1 cellular context compared by ENCODE assay signal in the genomic region with DNA sequence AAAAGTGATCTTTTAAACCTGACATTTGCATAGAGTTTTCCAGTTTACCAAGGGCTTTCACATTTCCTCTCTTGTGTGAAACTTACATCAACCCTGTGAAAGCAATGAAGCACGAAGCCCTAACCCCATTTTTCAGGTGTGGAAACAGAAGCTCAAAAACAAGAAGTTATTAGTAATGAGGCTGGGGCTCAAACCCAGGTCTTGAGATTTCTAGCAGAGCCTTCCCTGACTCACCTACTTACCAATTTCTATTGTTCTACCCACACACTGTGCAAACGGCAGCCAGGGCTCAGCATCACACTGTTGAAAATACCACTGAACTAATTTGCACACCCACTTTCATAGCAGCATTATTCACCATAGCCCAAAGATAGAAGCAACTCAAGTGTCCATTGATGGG.
TF ChIP-seq lines count a peak whose summit lies in the region.

No MANE protein-coding gene starts in this region.

TF ChIP-seq in GM12878, 131 proteins besides CTCF, POLR2A, EP300 and RAD21 (continued from another document):
- TF ChIP-seq, protein P1, sequence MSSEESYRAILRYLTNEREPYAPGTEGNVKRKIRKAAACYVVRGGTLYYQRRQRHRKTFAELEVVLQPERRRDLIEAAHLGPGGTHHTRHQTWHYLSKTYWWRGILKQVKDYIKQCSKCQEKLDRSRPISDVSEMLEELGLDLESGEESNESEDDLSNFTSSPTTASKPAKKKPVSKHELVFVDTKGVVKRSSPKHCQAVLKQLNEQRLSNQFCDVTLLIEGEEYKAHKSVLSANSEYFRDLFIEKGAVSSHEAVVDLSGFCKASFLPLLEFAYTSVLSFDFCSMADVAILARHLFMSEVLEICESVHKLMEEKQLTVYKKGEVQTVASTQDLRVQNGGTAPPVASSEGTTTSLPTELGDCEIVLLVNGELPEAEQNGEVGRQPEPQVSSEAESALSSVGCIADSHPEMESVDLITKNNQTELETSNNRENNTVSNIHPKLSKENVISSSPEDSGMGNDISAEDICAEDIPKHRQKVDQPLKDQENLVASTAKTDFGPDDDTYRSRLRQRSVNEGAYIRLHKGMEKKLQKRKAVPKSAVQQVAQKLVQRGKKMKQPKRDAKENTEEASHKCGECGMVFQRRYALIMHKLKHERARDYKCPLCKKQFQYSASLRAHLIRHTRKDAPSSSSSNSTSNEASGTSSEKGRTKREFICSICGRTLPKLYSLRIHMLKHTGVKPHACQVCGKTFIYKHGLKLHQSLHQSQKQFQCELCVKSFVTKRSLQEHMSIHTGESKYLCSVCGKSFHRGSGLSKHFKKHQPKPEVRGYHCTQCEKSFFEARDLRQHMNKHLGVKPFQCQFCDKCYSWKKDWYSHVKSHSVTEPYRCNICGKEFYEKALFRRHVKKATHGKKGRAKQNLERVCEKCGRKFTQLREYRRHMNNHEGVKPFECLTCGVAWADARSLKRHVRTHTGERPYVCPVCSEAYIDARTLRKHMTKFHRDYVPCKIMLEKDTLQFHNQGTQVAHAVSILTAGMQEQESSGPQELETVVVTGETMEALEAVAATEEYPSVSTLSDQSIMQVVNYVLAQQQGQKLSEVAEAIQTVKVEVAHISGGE (CRISPR knock-in tag; IDR thresholded peaks at IDR 0.05) = no peak
- no peak for TF ChIP-seq NFXL1 (IDR thresholded peaks at IDR 0.05; ENCODE audit: borderline replicate concordance)
- TF ChIP-seq, protein P2, sequence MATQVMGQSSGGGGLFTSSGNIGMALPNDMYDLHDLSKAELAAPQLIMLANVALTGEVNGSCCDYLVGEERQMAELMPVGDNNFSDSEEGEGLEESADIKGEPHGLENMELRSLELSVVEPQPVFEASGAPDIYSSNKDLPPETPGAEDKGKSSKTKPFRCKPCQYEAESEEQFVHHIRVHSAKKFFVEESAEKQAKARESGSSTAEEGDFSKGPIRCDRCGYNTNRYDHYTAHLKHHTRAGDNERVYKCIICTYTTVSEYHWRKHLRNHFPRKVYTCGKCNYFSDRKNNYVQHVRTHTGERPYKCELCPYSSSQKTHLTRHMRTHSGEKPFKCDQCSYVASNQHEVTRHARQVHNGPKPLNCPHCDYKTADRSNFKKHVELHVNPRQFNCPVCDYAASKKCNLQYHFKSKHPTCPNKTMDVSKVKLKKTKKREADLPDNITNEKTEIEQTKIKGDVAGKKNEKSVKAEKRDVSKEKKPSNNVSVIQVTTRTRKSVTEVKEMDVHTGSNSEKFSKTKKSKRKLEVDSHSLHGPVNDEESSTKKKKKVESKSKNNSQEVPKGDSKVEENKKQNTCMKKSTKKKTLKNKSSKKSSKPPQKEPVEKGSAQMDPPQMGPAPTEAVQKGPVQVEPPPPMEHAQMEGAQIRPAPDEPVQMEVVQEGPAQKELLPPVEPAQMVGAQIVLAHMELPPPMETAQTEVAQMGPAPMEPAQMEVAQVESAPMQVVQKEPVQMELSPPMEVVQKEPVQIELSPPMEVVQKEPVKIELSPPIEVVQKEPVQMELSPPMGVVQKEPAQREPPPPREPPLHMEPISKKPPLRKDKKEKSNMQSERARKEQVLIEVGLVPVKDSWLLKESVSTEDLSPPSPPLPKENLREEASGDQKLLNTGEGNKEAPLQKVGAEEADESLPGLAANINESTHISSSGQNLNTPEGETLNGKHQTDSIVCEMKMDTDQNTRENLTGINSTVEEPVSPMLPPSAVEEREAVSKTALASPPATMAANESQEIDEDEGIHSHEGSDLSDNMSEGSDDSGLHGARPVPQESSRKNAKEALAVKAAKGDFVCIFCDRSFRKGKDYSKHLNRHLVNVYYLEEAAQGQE (IDR thresholded peaks at IDR 0.05; ENCODE audit: low read depth, low read length) = no peak
- TF ChIP-seq, protein P3, sequence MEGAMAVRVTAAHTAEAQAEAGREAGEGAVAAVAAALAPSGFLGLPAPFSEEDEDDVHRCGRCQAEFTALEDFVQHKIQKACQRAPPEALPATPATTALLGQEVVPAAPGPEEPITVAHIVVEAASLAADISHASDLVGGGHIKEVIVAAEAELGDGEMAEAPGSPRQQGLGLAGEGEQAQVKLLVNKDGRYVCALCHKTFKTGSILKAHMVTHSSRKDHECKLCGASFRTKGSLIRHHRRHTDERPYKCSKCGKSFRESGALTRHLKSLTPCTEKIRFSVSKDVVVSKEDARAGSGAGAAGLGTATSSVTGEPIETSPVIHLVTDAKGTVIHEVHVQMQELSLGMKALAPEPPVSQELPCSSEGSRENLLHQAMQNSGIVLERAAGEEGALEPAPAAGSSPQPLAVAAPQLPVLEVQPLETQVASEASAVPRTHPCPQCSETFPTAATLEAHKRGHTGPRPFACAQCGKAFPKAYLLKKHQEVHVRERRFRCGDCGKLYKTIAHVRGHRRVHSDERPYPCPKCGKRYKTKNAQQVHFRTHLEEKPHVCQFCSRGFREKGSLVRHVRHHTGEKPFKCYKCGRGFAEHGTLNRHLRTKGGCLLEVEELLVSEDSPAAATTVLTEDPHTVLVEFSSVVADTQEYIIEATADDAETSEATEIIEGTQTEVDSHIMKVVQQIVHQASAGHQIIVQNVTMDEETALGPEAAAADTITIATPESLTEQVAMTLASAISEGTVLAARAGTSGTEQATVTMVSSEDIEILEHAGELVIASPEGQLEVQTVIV (IDR thresholded peaks at IDR 0.05; ENCODE audit: borderline replicate concordance, partially characterized antibody) = no peak
- no peak for TF ChIP-seq BRCA1 (IDR thresholded peaks at IDR 0.05; ENCODE audit: low read depth, low read length)
- TF ChIP-seq NR2F1 (conservative IDR thresholded peaks at IDR 0.05) = no peak
- no peak for TF ChIP-seq YY1 (IDR thresholded peaks at IDR 0.05; ENCODE audit: low read depth, low read length)
- TF ChIP-seq ASH2L (IDR thresholded peaks at IDR 0.05; ENCODE audit: borderline replicate concordance, low read depth) = no peak
- TF ChIP-seq ZNF207 (IDR thresholded peaks at IDR 0.05; ENCODE audit: borderline replicate concordance) = no peak
- TF ChIP-seq, protein P4, sequence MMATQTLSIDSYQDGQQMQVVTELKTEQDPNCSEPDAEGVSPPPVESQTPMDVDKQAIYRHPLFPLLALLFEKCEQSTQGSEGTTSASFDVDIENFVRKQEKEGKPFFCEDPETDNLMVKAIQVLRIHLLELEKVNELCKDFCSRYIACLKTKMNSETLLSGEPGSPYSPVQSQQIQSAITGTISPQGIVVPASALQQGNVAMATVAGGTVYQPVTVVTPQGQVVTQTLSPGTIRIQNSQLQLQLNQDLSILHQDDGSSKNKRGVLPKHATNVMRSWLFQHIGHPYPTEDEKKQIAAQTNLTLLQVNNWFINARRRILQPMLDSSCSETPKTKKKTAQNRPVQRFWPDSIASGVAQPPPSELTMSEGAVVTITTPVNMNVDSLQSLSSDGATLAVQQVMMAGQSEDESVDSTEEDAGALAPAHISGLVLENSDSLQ (IDR thresholded peaks at IDR 0.05) = no peak
- TF ChIP-seq GATAD2B (conservative IDR thresholded peaks at IDR 0.05; ENCODE audit: low read depth) = no peak
- TF ChIP-seq NBN (IDR thresholded peaks at IDR 0.05) = no peak
- no peak for TF ChIP-seq STAT3 (IDR thresholded peaks at IDR 0.05; ENCODE audit: low read depth, low read length)
- TF ChIP-seq, protein P5, sequence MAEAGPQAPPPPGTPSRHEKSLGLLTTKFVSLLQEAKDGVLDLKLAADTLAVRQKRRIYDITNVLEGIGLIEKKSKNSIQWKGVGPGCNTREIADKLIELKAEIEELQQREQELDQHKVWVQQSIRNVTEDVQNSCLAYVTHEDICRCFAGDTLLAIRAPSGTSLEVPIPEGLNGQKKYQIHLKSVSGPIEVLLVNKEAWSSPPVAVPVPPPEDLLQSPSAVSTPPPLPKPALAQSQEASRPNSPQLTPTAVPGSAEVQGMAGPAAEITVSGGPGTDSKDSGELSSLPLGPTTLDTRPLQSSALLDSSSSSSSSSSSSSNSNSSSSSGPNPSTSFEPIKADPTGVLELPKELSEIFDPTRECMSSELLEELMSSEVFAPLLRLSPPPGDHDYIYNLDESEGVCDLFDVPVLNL (IDR thresholded peaks at IDR 0.05; ENCODE audit: low read depth, low read length) = no peak
- no peak for TF ChIP-seq HDGF (IDR thresholded peaks at IDR 0.05)
- TF ChIP-seq, protein P6, sequence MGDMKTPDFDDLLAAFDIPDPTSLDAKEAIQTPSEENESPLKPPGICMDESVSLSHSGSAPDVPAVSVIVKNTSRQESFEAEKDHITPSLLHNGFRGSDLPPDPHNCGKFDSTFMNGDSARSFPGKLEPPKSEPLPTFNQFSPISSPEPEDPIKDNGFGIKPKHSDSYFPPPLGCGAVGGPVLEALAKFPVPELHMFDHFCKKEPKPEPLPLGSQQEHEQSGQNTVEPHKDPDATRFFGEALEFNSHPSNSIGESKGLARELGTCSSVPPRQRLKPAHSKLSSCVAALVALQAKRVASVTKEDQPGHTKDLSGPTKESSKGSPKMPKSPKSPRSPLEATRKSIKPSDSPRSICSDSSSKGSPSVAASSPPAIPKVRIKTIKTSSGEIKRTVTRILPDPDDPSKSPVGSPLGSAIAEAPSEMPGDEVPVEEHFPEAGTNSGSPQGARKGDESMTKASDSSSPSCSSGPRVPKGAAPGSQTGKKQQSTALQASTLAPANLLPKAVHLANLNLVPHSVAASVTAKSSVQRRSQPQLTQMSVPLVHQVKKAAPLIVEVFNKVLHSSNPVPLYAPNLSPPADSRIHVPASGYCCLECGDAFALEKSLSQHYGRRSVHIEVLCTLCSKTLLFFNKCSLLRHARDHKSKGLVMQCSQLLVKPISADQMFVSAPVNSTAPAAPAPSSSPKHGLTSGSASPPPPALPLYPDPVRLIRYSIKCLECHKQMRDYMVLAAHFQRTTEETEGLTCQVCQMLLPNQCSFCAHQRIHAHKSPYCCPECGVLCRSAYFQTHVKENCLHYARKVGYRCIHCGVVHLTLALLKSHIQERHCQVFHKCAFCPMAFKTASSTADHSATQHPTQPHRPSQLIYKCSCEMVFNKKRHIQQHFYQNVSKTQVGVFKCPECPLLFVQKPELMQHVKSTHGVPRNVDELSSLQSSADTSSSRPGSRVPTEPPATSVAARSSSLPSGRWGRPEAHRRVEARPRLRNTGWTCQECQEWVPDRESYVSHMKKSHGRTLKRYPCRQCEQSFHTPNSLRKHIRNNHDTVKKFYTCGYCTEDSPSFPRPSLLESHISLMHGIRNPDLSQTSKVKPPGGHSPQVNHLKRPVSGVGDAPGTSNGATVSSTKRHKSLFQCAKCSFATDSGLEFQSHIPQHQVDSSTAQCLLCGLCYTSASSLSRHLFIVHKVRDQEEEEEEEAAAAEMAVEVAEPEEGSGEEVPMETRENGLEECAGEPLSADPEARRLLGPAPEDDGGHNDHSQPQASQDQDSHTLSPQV (IDR thresholded peaks at IDR 0.05) = no peak
- TF ChIP-seq, protein P7, sequence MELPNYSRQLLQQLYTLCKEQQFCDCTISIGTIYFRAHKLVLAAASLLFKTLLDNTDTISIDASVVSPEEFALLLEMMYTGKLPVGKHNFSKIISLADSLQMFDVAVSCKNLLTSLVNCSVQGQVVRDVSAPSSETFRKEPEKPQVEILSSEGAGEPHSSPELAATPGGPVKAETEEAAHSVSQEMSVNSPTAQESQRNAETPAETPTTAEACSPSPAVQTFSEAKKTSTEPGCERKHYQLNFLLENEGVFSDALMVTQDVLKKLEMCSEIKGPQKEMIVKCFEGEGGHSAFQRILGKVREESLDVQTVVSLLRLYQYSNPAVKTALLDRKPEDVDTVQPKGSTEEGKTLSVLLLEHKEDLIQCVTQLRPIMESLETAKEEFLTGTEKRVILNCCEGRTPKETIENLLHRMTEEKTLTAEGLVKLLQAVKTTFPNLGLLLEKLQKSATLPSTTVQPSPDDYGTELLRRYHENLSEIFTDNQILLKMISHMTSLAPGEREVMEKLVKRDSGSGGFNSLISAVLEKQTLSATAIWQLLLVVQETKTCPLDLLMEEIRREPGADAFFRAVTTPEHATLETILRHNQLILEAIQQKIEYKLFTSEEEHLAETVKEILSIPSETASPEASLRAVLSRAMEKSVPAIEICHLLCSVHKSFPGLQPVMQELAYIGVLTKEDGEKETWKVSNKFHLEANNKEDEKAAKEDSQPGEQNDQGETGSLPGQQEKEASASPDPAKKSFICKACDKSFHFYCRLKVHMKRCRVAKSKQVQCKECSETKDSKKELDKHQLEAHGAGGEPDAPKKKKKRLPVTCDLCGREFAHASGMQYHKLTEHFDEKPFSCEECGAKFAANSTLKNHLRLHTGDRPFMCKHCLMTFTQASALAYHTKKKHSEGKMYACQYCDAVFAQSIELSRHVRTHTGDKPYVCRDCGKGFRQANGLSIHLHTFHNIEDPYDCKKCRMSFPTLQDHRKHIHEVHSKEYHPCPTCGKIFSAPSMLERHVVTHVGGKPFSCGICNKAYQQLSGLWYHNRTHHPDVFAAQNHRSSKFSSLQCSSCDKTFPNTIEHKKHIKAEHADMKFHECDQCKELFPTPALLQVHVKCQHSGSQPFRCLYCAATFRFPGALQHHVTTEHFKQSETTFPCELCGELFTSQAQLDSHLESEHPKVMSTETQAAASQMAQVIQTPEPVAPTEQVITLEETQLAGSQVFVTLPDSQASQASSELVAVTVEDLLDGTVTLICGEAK (IDR thresholded peaks at IDR 0.05; ENCODE audit: borderline replicate concordance) = no peak
- no peak for TF ChIP-seq NRF1 (conservative IDR thresholded peaks at IDR 0.05; ENCODE audit: low read depth, low read length)
